In genomic region chr3:9078561-9079240, GRCh38 we compare ENCODE assay signal across 19 cellular contexts.
DNase-seq lines count a peak whose midpoint lies in the region; ATAC-seq and TF ChIP-seq lines count a peak whose summit lies in the region.
"Had no signal": no experiment of that assay in that cellular context is flagged by ENCODE, and none has a peak within 500 bp of the region (broad histone marks: within the 10 kb centered on the region; RNA-seq: fewer than 3 reads in every experiment).

No MANE protein-coding gene starts in this region.

- H3K4me1 ChIP-seq in NT2/D1 (ENCODE audit: insufficient read depth, insufficient read length) (peaks cover 13% of the 10 kb centered on the region), foreskin keratinocyte (peaks cover 20% of the 10 kb centered on the region)
- H3K4me1 ChIP-seq: BE2C, gastrocnemius medialis, upper lobe of right lung had no signal

- peaks cover 9% of the 10 kb centered on the region for H3K9me3 ChIP-seq in NT2/D1 (ENCODE audit: insufficient read depth, low read length)
- H3K9me3 ChIP-seq: BE2C, gastrocnemius medialis, upper lobe of right lung had no signal

- peak overlapping the region; percentile 68 for H3K27ac ChIP-seq in foreskin keratinocyte
- H3K27ac ChIP-seq: gastrocnemius medialis, upper lobe of right lung had no signal

- H3K4me3 ChIP-seq in GM12864 (ENCODE audit: low read depth, low read length) (no peak overlapping the region), NT2/D1 (ENCODE audit: insufficient read length, low read depth) (no peak overlapping the region)
- H3K4me3 ChIP-seq: gastrocnemius medialis, upper lobe of right lung had no signal

- ATAC-seq in foreskin keratinocyte (no peak), HG02571 (IDR thresholded peaks at IDR 0.05; ENCODE audit: unreplicated experiment) (no peak), esophagus mucosa (no peak), HG02938 (IDR thresholded peaks at IDR 0.05; ENCODE audit: unreplicated experiment) (no peak)
- ATAC-seq: effector memory CD8-positive, alpha-beta T cell; gastrocnemius medialis; upper lobe of right lung had no signal

- H3K27me3 ChIP-seq in NT2/D1 (ENCODE audit: insufficient read depth, insufficient read length), result no peaks in the 10 kb centered on the region
- no peaks in the 10 kb centered on the region for H3K27me3 ChIP-seq in foreskin keratinocyte
- H3K27me3 ChIP-seq: BE2C, gastrocnemius medialis, upper lobe of right lung had no signal

- TF ChIP-seq CTCF in GM12864 (IDR thresholded peaks at IDR 0.05; ENCODE audit: low read depth, low read length, missing control alignments) (peak; percentile 17), foreskin keratinocyte (conservative IDR thresholded peaks at IDR 0.05) (peak; percentile 20)

- DNase-seq in 8988T (peak; percentile 44), GM12864 (ENCODE audit: low read depth) (no peak), NT2/D1 (ENCODE audit: low read depth, low spot score) (peak; percentile 15), foreskin keratinocyte (no peak), NCI-H1436 treated with DMSO at 0.1 percent for 48 hours (lab: John Stamatoyannopoulos, UW) (no peak)
- DNase-seq: activated CD4-positive, alpha-beta T cell treated with anti-CD3 and anti-CD28 coated beads, Interleukin-2, amount 50 U/mL, for 48 hours; activated effector memory CD4-positive, alpha-beta T cell treated with Interleukin-2 at 50 U/mL for 16 hours; BE2C; DMS53; effector memory CD8-positive, alpha-beta T cell; gastrocnemius medialis; IMR-90; NCI-H510A treated with DMSO at 0.1 percent for 48 hours; stimulated activated CD4-positive, alpha-beta T cell treated with anti-CD3 and anti-CD28 coated beads, Interleukin-1b, Interleukin-23, amount 100 ng/mL, for 48 hours; stimulated activated CD8-positive, alpha-beta memory T cell treated with anti-CD3 and anti-CD28 coated beads, Interleukin-4, amount 100 ng/mL, for 48 hours; upper lobe of right lung had no signal

- H3K9ac ChIP-seq in NT2/D1 (ENCODE audit: insufficient read length, low read depth), result no peak overlapping the region

- no peaks in the 10 kb centered on the region for H3K36me3 ChIP-seq in NT2/D1 (ENCODE audit: insufficient read depth, insufficient read length, low read length)
- H3K36me3 ChIP-seq: BE2C, gastrocnemius medialis, upper lobe of right lung had no signal

Comparison
In these comparisons a context has a peak if more than half of its experiments do, and no peak if none do; other contexts are left out.
1. DNase-seq: peak in 8988T (single experiment) and NT2/D1 (single experiment); none in GM12864 (single experiment), foreskin keratinocyte (0 of 2) and NCI-H1436 treated with DMSO at 0.1 percent for 48 hours (single experiment).